Comparison of ENCODE assay signal across 8 cellular contexts in genomic region chr1:178774263-178774662, GRCh38. TPM values are rescaled to one million over a fixed set of nuclear protein-coding genes. Genes with fewer than 3 reads are reported as not detected.
A peak's percentile ranks its signal among the peaks of the same experiment; 100 is the strongest.
DNase-seq lines count a peak whose midpoint lies in the region; ATAC-seq and TF ChIP-seq lines count a peak whose summit lies in the region.
"Had no signal": no experiment of that assay in that cellular context is flagged by ENCODE, and none has a peak within 500 bp of the region (broad histone marks: within the 10 kb centered on the region; RNA-seq: fewer than 3 reads in every experiment).

No MANE protein-coding gene starts in this region.

- intact Hi-C loops in HCT116 (cut with micrococcal nuclease) (loop anchor here (1.0 to 2.0 kb wide), 2 partner anchors 229 to 595 kb away; no protein-coding TSS in a partner anchor), psoas muscle (cut with DNase I) (loop anchor here in 1 of 2 donors (10.0 kb wide), 1 partner anchor 591 kb away; the partner anchor contains the start of gene AXDND1)
- intact Hi-C loops in activated CD8-positive, alpha-beta T cell treated with anti-CD3 and anti-CD28 coated beads for 36 hours (cut with micrococcal nuclease), result loop anchor here (2.0 kb wide), 1 partner anchor 229 kb away; no protein-coding TSS in a partner anchor

- POLR2A ChIA-PET in HCT116 (lab: Charles Lee), result no interaction called here
- POLR2A ChIA-PET in activated CD8-positive, alpha-beta T cell treated with anti-CD3 and anti-CD28 coated beads for 36 hours (lab: Charles Lee), result no interaction called here

- no peak overlapping the region for H3K4me3 Mint-ChIP-seq in activated CD8-positive, alpha-beta T cell treated with anti-CD3 and anti-CD28 coated beads for 36 hours

- H3K9me3 ChIP-seq in HCT116 (ENCODE audit: control insufficient read depth in 1 of 2, insufficient read depth in 1 of 2, low read depth in 1 of 2, low read length in 2 of 2) (no peaks in the 10 kb centered on the region; a peak in 2 of 4 replicates), psoas muscle (no peaks in the 10 kb centered on the region)
- H3K9me3 ChIP-seq: SJCRH30 had no signal

- TF ChIP-seq RAD21 in HCT116 (IDR thresholded peaks at IDR 0.05; ENCODE audit: low read depth), result peak; percentile 73

- RAD21 ChIA-PET in HCT116 (lab: Charles Lee; ENCODE audit: low non-redundant PET in 1 of 2, low total read pairs in 2 of 2, uncharacterized antibody in 2 of 2, unreplicated experiment in 2 of 2), result interaction anchor here in 1 of 2 experiments (1.5 kb wide), 1 partner anchor 229 kb away, joined by 3 read pairs; no protein-coding TSS in a partner anchor

- H3K27ac ChIP-seq in HCT116 (ENCODE audit: low read depth, low read length) (no peak overlapping the region), psoas muscle (no peak overlapping the region)
- H3K27ac ChIP-seq: SJCRH30 had no signal

- H3K9me2 ChIP-seq in HCT116 (ENCODE audit: insufficient read depth), result no peaks in the 10 kb centered on the region

- H3K27me3 ChIP-seq in HCT116 (ENCODE audit: insufficient read depth, low read length) (no peaks in the 10 kb centered on the region), psoas muscle (ENCODE audit: insufficient read depth in 3 of 3, low read length in 2 of 3) (no peaks in the 10 kb centered on the region)
- H3K27me3 ChIP-seq: SJCRH30 had no signal

- no peak overlapping the region for H2AFZ ChIP-seq in HCT116 (ENCODE audit: low read depth, low read length, poor library complexity, severe bottlenecking)

- no peaks in the 10 kb centered on the region for H3K4me1 Mint-ChIP-seq in activated CD8-positive, alpha-beta T cell treated with anti-CD3 and anti-CD28 coated beads for 36 hours (ENCODE audit: low read depth)

- H3K36me3 ChIP-seq in HCT116 (ENCODE audit: control insufficient read depth in 1 of 2, insufficient read depth in 2 of 2, low read length in 2 of 2) (no peaks in the 10 kb centered on the region), psoas muscle (ENCODE audit: insufficient read depth in 1 of 2, low read depth in 1 of 2) (no peaks in the 10 kb centered on the region)

- H3K9ac ChIP-seq in HCT116 (ENCODE audit: low read length), result no peak overlapping the region

- no peak overlapping the region for H3K27ac Mint-ChIP-seq in activated CD8-positive, alpha-beta T cell treated with anti-CD3 and anti-CD28 coated beads for 36 hours

- TF ChIP-seq POLR2A in HCT116 (IDR thresholded peaks at IDR 0.05; ENCODE audit: borderline replicate concordance, extremely low read depth, insufficient read depth, insufficient read length), result no peak

- peak; percentile 7 to 62 (median 47); a peak in 3 of 6 replicates for TF ChIP-seq CTCF in HCT116 (IDR thresholded peaks at IDR 0.05 in 2 of 3, conservative IDR thresholded peaks at IDR 0.05 in 1 of 3; ENCODE audit: borderline replicate concordance in 1 of 3, insufficient read depth in 1 of 3, low read depth in 2 of 3, low read length in 2 of 3)
- TF ChIP-seq CTCF in psoas muscle (IDR thresholded peaks at IDR 0.05), result peak; percentile 63
- no peak for TF ChIP-seq CTCF in activated CD8-positive, alpha-beta T cell treated with anti-CD3 and anti-CD28 coated beads for 36 hours (IDR thresholded peaks at IDR 0.05)

- no peak for ATAC-seq in HCT116
- peak in 1 of 4 donors; percentile 60 for ATAC-seq in psoas muscle
- no peak for ATAC-seq in GM21786 (IDR thresholded peaks at IDR 0.05; ENCODE audit: unreplicated experiment)
- ATAC-seq in GM21381 (IDR thresholded peaks at IDR 0.05; ENCODE audit: unreplicated experiment), result no peak
- no peak for ATAC-seq in activated CD8-positive, alpha-beta T cell treated with anti-CD3 and anti-CD28 coated beads for 36 hours

- no TSS peak for BruUV-seq in HCT116 (replicated peaks; lab: Mats Ljungman, UMichigan)

- DNase-seq in HCT116 (ENCODE audit: low read depth, low spot score), result no peak
- peak; percentile 29 to 57 for DNase-seq in NCI-H446 (lab: John Stamatoyannopoulos, UW)
- peak; percentile 15 to 33 for DNase-seq in dermis microvascular lymphatic vessel endothelial cell (ENCODE audit: low read depth in 2 of 2)
- no peak for DNase-seq in psoas muscle
- DNase-seq in activated CD8-positive, alpha-beta T cell treated with anti-CD3 and anti-CD28 coated beads for 36 hours, result no peak

- no peaks in the 10 kb centered on the region for H3K79me2 ChIP-seq in HCT116 (ENCODE audit: insufficient read depth, low read length)

- peaks cover 5% of the 10 kb centered on the region for H3K36me3 Mint-ChIP-seq in activated CD8-positive, alpha-beta T cell treated with anti-CD3 and anti-CD28 coated beads for 36 hours (ENCODE audit: low read depth)

- H3K27me3 Mint-ChIP-seq in activated CD8-positive, alpha-beta T cell treated with anti-CD3 and anti-CD28 coated beads for 36 hours, result no peaks in the 10 kb centered on the region

- no peak overlapping the region for H3K4me2 ChIP-seq in HCT116 (ENCODE audit: low read length)

- no peaks in the 10 kb centered on the region for H3K9me3 Mint-ChIP-seq in activated CD8-positive, alpha-beta T cell treated with anti-CD3 and anti-CD28 coated beads for 36 hours

- CTCF ChIA-PET in HCT116 (lab: Charles Lee), result interaction anchor here (1.0 to 3.6 kb wide), 4 partner anchors 21 to 464 kb away, joined by 3 to 24 read pairs (median 4); no protein-coding TSS in a partner anchor
- CTCF ChIA-PET in activated CD8-positive, alpha-beta T cell treated with anti-CD3 and anti-CD28 coated beads for 36 hours (lab: Charles Lee), result interaction anchor here (1.1 to 8.4 kb wide), 6 partner anchors 10 to 243 kb away, joined by 4 to 116 read pairs (median 4); no protein-coding TSS in a partner anchor

- H3K4me1 ChIP-seq in HCT116 (ENCODE audit: control insufficient read depth in 1 of 2, insufficient read depth in 2 of 2, low read length in 2 of 2) (no peaks in the 10 kb centered on the region), psoas muscle (no peaks in the 10 kb centered on the region)
- H3K4me1 ChIP-seq: SJCRH30 had no signal

- no peaks in the 10 kb centered on the region for H4K20me1 ChIP-seq in HCT116 (ENCODE audit: insufficient read depth)

- H3K4me3 ChIP-seq in HCT116 (replicated peaks in 1 of 2; ENCODE audit: low read depth in 1 of 2, low read length in 2 of 2), result no peak overlapping the region
- H3K4me3 ChIP-seq in psoas muscle, result no peak overlapping the region
- H3K4me3 ChIP-seq: SJCRH30 had no signal

TF ChIP-seq in HCT116, 20 proteins besides CTCF, POLR2A, EP300 and RAD21:
- no peak for TF ChIP-seq ZFX (IDR thresholded peaks at IDR 0.05)
- TF ChIP-seq, protein P1, sequence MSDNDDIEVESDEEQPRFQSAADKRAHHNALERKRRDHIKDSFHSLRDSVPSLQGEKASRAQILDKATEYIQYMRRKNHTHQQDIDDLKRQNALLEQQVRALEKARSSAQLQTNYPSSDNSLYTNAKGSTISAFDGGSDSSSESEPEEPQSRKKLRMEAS (IDR thresholded peaks at IDR 0.05), result no peak
- TF ChIP-seq, protein P2, sequence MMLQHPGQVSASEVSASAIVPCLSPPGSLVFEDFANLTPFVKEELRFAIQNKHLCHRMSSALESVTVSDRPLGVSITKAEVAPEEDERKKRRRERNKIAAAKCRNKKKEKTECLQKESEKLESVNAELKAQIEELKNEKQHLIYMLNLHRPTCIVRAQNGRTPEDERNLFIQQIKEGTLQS (IDR thresholded peaks at IDR 0.05), result no peak
- TF ChIP-seq CEBPB (IDR thresholded peaks at IDR 0.05; ENCODE audit: low read depth), result no peak
- TF ChIP-seq ZNF274 (IDR thresholded peaks at IDR 0.05; ENCODE audit: low read depth, low read length), result no peak
TF ChIP-seq in HCT116: peak in this region for 0.

RNA-seq across cellular contexts. Expression of gene RALGPS2, which starts 49.2 kb away (rescaled TPM):
- 25.6 TPM for total RNA-seq in HCT116 (2021; ENCODE audit: unreplicated experiment)
- polyA plus RNA-seq in HCT116 (2012), result 9.6 and 11.1 TPM in 2 replicates
- 22.5 and 30.1 TPM in 2 replicates for total RNA-seq in dermis microvascular lymphatic vessel endothelial cell
- total RNA-seq in psoas muscle, result 1 to 10 TPM; 2.4 to 6.2 (median 3.5) TPM
- polyA plus RNA-seq in psoas muscle, result 1 to 10 TPM in 1 of 3 donors, under 1 TPM in 2; 0.69 to 1.5 (median 0.74) TPM
- total RNA-seq in activated CD8-positive, alpha-beta T cell treated with anti-CD3 and anti-CD28 coated beads for 36 hours, result 1 to 10 TPM; 2.8 to 4.8 TPM

Comparison
In these comparisons a context has a peak if more than half of its experiments do, and no peak if none do; other contexts are left out.
1. DNase-seq: peak in NCI-H446 (2 of 2) and dermis microvascular lymphatic vessel endothelial cell (2 of 2); none in HCT116 (single experiment), psoas muscle (0 of 2) and activated CD8-positive, alpha-beta T cell treated with anti-CD3 and anti-CD28 coated beads for 36 hours (single experiment).